ENCODE assay signal across 12 cellular contexts in the genomic region with DNA sequence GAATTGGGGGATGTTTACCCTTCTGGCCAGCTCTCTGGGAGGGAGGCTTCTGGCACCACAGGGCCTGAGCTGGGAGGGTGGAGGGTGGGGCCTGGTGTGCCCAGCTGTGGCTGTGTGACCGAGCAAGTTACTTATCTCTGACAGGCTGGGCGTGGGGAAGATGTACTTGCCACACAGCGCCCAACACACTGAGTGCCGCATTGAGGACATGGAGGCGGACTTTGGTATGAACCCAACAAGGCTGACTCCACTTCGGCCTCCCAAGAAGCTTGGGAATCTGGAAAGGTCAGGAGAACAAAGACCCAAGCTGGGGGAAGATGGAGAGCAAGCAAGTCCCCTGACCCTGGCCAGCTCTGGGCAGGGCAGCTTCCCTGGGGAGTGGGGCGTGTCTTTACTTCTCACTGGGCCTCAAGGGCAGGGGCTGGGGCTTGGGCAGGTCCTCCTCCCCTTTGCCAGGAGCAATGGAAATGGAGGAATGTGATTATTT. TPM values are rescaled to one million over a fixed set of nuclear protein-coding genes. Genes with fewer than 3 reads are reported as not detected.
DNase-seq lines count a peak whose midpoint lies in the region; ATAC-seq and TF ChIP-seq lines count a peak whose summit lies in the region.
"Had no signal": no experiment of that assay in that cellular context is flagged by ENCODE, and none has a peak within 500 bp of the region (broad histone marks: within the 10 kb centered on the region; RNA-seq: fewer than 3 reads in every experiment).

No MANE protein-coding gene starts in this region.

- no CpG with 5 or more reads among the region's 7 CpGs for WGBS in neuronal stem cell (ENCODE audit: extremely low coverage in 2 of 2, insufficient read length in 2 of 2, insufficient replicate concordance in 1 of 2), 2 donors

- no peak overlapping the region for H2BK15ac ChIP-seq in neuronal stem cell (ENCODE audit: low read length)

- peaks cover 34% of the 10 kb centered on the region for H3K4me1 Mint-ChIP-seq in CD8-positive, alpha-beta T cell (ENCODE audit: low read depth)

- no peak for ATAC-seq in CD8-positive, alpha-beta T cell
- ATAC-seq in GM19035 (IDR thresholded peaks at IDR 0.05; ENCODE audit: unreplicated experiment) (no peak), HG03108 (IDR thresholded peaks at IDR 0.05; ENCODE audit: unreplicated experiment) (no peak)

- peaks cover 11% of the 10 kb centered on the region for H3K79me1 ChIP-seq in neuronal stem cell (ENCODE audit: low read depth, low read length)

- H3K27me3 ChIP-seq in CD8-positive, alpha-beta T cell (ENCODE audit: insufficient read depth, low read length), result peaks cover 7% of the 10 kb centered on the region
- peaks cover 0 to 5% (median 5%) of the 10 kb centered on the region in 3 experiments for H3K27me3 ChIP-seq in neuronal stem cell (ENCODE audit: control insufficient read depth in 3 of 3, insufficient read depth in 3 of 3, low read depth in 1 of 3, low read length in 3 of 3)

- H3K4ac ChIP-seq in neuronal stem cell (ENCODE audit: low read length), result no peak overlapping the region

- no peaks in the 10 kb centered on the region for H3K36me3 ChIP-seq in CD8-positive, alpha-beta T cell (ENCODE audit: insufficient read depth, low read length)
- no peaks in the 10 kb centered on the region for H3K36me3 ChIP-seq in neuronal stem cell (replicated peaks in 1 of 2; ENCODE audit: control insufficient read depth in 2 of 2, insufficient read depth in 2 of 2, low read length in 2 of 2)
- H3K36me3 ChIP-seq: HAP-1 had no signal

- no peaks in the 10 kb centered on the region for H3K9me3 ChIP-seq in CD8-positive, alpha-beta T cell (ENCODE audit: low read length)
- H3K9me3 ChIP-seq in neuronal stem cell (replicated peaks in 1 of 2; ENCODE audit: control insufficient read depth in 2 of 2, insufficient read depth in 1 of 2, low read depth in 1 of 2, low read length in 2 of 2), result peaks cover 0 to 2% of the 10 kb centered on the region in 2 donors
- H3K9me3 ChIP-seq: HAP-1 had no signal

- H3K36me3 Mint-ChIP-seq in CD8-positive, alpha-beta T cell, result no peaks in the 10 kb centered on the region

- peak overlapping the region; percentile 33 for H2BK12ac ChIP-seq in neuronal stem cell (ENCODE audit: low read length)

- no peak overlapping the region for H4K8ac ChIP-seq in neuronal stem cell (ENCODE audit: low read depth, low read length)

- peak; percentile 98 for TF ChIP-seq POLR2A in erythroblast (IDR thresholded peaks at IDR 0.05; ENCODE audit: low read length)

- POLR2A ChIA-PET in CD8-positive, alpha-beta T cell (lab: Charles Lee), result no interaction called here

- peaks cover 20% of the 10 kb centered on the region for H3K27me3 Mint-ChIP-seq in CD8-positive, alpha-beta T cell (ENCODE audit: low read depth)

- H2AK5ac ChIP-seq in neuronal stem cell (ENCODE audit: low read depth, low read length), result peak overlapping the region; percentile 92

- H3K14ac ChIP-seq in neuronal stem cell (ENCODE audit: low read length), result no peak overlapping the region

- no peak overlapping the region for H2BK120ac ChIP-seq in neuronal stem cell (ENCODE audit: low read depth, low read length)

- H3K4me1 ChIP-seq in CD8-positive, alpha-beta T cell (ENCODE audit: insufficient read depth, low read length), result peaks cover 29% of the 10 kb centered on the region
- peaks cover 31 to 34% of the 10 kb centered on the region in 2 donors for H3K4me1 ChIP-seq in neuronal stem cell (ENCODE audit: control insufficient read depth in 2 of 2, insufficient read depth in 1 of 2, low read depth in 1 of 2, low read length in 2 of 2)

- no peak overlapping the region for H3K4me3 ChIP-seq in CD8-positive, alpha-beta T cell (ENCODE audit: low read depth, low read length)
- peak overlapping the region in 1 of 2 donors; percentile 28 for H3K4me3 ChIP-seq in neuronal stem cell (ENCODE audit: low read length in 2 of 2)
- H3K4me3 ChIP-seq: HAP-1 had no signal

- no peak overlapping the region for H3K27ac ChIP-seq in CD8-positive, alpha-beta T cell (ENCODE audit: low read depth, low read length)
- peak overlapping the region; percentile 69 for H3K27ac ChIP-seq in neuronal stem cell (replicated peaks; ENCODE audit: low read length)

- CTCF ChIA-PET in CD8-positive, alpha-beta T cell (lab: Charles Lee), result interaction anchor here (0.7 to 1.4 kb wide), 5 partner anchors 17 to 374 kb away, joined by 3 to 7 read pairs (median 3); a partner anchor contains a TSS

- no peak overlapping the region for H3K27ac Mint-ChIP-seq in CD8-positive, alpha-beta T cell

- no peak overlapping the region for H3K9ac ChIP-seq in neuronal stem cell (ENCODE audit: low read depth, low read length, poor library complexity)

- H3K18ac ChIP-seq in neuronal stem cell (ENCODE audit: low read length), result peak overlapping the region; percentile 69

- no peak overlapping the region for H3K4me2 ChIP-seq in neuronal stem cell (ENCODE audit: insufficient read depth, low read length, poor library complexity, severe bottlenecking)

- intact Hi-C loops in CD8-positive, alpha-beta T cell (cut with DNase I, micrococcal nuclease), result no loop called here

- no peak for TF ChIP-seq CTCF in CD8-positive, alpha-beta T cell (IDR thresholded peaks at IDR 0.05)
- no peak for TF ChIP-seq CTCF in GM20000 (IDR thresholded peaks at IDR 0.05; ENCODE audit: extremely low read depth, missing control alignments)

- no peak for DNase-seq in CD8-positive, alpha-beta T cell
- peak; percentile 64 for DNase-seq in OCI-M1 (lab: John Stamatoyannopoulos, UW)
- DNase-seq in erythroblast (lab: John Stamatoyannopoulos, UW), result peak; percentile 94 to 95
- no peak for DNase-seq in neuronal stem cell (ENCODE audit: low spot score)
- DNase-seq in GM20000 (ENCODE audit: low spot score), result no peak
- no peak for DNase-seq in dermis blood vessel endothelial cell
- DNase-seq: effector memory CD4-positive, alpha-beta T cell; NCI-H446 had no signal

- H3K23ac ChIP-seq in neuronal stem cell (ENCODE audit: low read depth, low read length, poor library complexity), result no peak overlapping the region

- peak overlapping the region; percentile 3 for H2AFZ ChIP-seq in neuronal stem cell (ENCODE audit: low read length)

- peak overlapping the region; percentile 26 for H3K4me3 Mint-ChIP-seq in CD8-positive, alpha-beta T cell

- no peaks in the 10 kb centered on the region for H3K9me3 Mint-ChIP-seq in CD8-positive, alpha-beta T cell

- no peak overlapping the region for H4K91ac ChIP-seq in neuronal stem cell (ENCODE audit: low read depth, low read length, poor library complexity)

- no peak overlapping the region for H2BK5ac ChIP-seq in neuronal stem cell (ENCODE audit: low read length)

RNA-seq across cellular contexts. Expression of a gene that starts 2.4 kb away (rescaled TPM):
- total RNA-seq in CD8-positive, alpha-beta T cell, result under 1 TPM in 1 of 2 experiments, not detected in 1; 0.05 TPM
- 13.5 TPM for polyA plus RNA-seq in neuronal stem cell (2013, experiment 1 of 2)
- polyA plus RNA-seq in neuronal stem cell (2013, experiment 2 of 2), result 13.6 TPM
- under 0.01 TPM in 1 of 2 replicates, not detected in the other for total RNA-seq in dermis blood vessel endothelial cell
- total RNA-seq: myocyte had no signal

RNA-seq across cellular contexts. Expression of a gene that starts 47.7 kb away (rescaled TPM):
- total RNA-seq in CD8-positive, alpha-beta T cell, result 10 to 100 TPM; 24.8 to 25.3 TPM
- polyA plus RNA-seq in neuronal stem cell (2013, experiment 1 of 2), result 27.3 TPM
- polyA plus RNA-seq in neuronal stem cell (2013, experiment 2 of 2), result 27.0 TPM
- total RNA-seq in dermis blood vessel endothelial cell, result 19.4 and 26.5 TPM in 2 replicates

RNA-seq across cellular contexts. Expression of a gene that starts 54.8 kb away (rescaled TPM):
- total RNA-seq in CD8-positive, alpha-beta T cell, result 10 to 100 TPM; 15.3 to 16.5 TPM
- 25.7 TPM for polyA plus RNA-seq in neuronal stem cell (2013, experiment 1 of 2)
- 24.2 TPM for polyA plus RNA-seq in neuronal stem cell (2013, experiment 2 of 2)
- 12.4 and 21.5 TPM in 2 replicates for total RNA-seq in dermis blood vessel endothelial cell

Comparison
In these comparisons a context has a peak if more than half of its experiments do, and no peak if none do; other contexts are left out.
1. DNase-seq: peak in OCI-M1 (single experiment) and erythroblast (2 of 2); none in CD8-positive, alpha-beta T cell (0 of 7), neuronal stem cell (single experiment), GM20000 (single experiment) and dermis blood vessel endothelial cell (single experiment).